ENCODE assay signal across 11 cellular contexts in the genomic region with DNA sequence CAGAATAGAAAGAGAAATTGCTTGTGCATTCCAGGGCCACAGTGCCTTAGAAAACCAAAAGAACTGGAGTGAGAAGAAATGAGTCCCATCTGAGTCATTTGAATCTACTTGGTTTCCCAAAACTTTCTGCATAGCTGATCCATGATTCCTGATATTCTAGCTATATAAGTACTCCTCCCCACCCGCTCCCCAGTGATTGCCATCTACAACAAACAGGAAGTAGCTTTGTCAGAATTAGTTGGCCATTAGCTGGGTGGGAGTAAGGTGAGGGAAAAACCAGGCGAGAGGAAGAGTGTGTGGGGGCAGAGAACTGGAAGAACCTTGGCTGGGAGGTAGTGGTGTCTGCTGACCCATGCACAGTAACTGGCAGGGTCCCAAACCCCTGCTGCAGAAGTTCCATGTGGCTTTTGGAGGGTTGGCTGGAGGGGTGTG.
DNase-seq lines count a peak whose midpoint lies in the region; ATAC-seq and TF ChIP-seq lines count a peak whose summit lies in the region.
"Had no signal": no experiment of that assay in that cellular context is flagged by ENCODE, and none has a peak within 500 bp of the region (broad histone marks: within the 10 kb centered on the region; RNA-seq: fewer than 3 reads in every experiment).

No MANE protein-coding gene starts in this region.

- no peak overlapping the region for H3K4me3 ChIP-seq in BLaER1
- H3K4me3 ChIP-seq in MG63: no peak overlapping the region
- no peak overlapping the region for H3K4me3 ChIP-seq in choroid plexus epithelial cell (ENCODE audit: low read depth, low read length)
- H3K4me3 ChIP-seq: SK-N-MC had no signal

- peak; percentile 77 for DNase-seq in MG63
- peak; percentile 71 for DNase-seq in choroid plexus epithelial cell (ENCODE audit: low read depth)
- no peak for DNase-seq in natural killer cell
- DNase-seq in NCI-H1436 (lab: John Stamatoyannopoulos, UW): no peak
- no peak for DNase-seq in T-helper 17 cell
- no peak for DNase-seq in NCI-H146 treated with DMSO at 0.1 percent for 48 hours (lab: John Stamatoyannopoulos, UW; ENCODE audit: unreplicated experiment)
- DNase-seq in stimulated activated naive CD4-positive, alpha-beta T cell (lab: John Stamatoyannopoulos, UW): no peak
- DNase-seq: activated CD8-positive, alpha-beta T cell treated with anti-CD3 and anti-CD28 coated beads, Interleukin-2, amount 10 ng/mL, durations not matched to agents 7 days and 5 days; stimulated activated naive CD8-positive, alpha-beta T cell treated with anti-CD3 and anti-CD28 coated beads, Interleukin-15, amount 100 ng/mL, for 72 hours had no signal

- H3K9me3 ChIP-seq in BLaER1 (no peaks in the 10 kb centered on the region), MG63 (peaks cover 3% of the 10 kb centered on the region; the same call in 1 of the 2 replicates), T-helper 17 cell (ENCODE audit: control insufficient read depth, low read length, poor library complexity, severe bottlenecking) (no peaks in the 10 kb centered on the region)

- TF ChIP-seq CTCF in choroid plexus epithelial cell (conservative IDR thresholded peaks at IDR 0.05; ENCODE audit: low read depth, low read length) (no peak), natural killer cell (IDR thresholded peaks at IDR 0.05) (no peak)

- H3K4me3 Mint-ChIP-seq in natural killer cell (peak overlapping the region; percentile 52), T-helper 17 cell (no peak overlapping the region)
- H3K4me3 Mint-ChIP-seq: activated CD8-positive, alpha-beta T cell treated with anti-CD3 and anti-CD28 coated beads, Interleukin-2, amount 10 ng/mL, durations not matched to agents 7 days and 5 days; stimulated activated naive CD8-positive, alpha-beta T cell treated with anti-CD3 and anti-CD28 coated beads, Interleukin-15, amount 100 ng/mL, for 72 hours had no signal

- no peaks in the 10 kb centered on the region for H3K36me3 Mint-ChIP-seq in natural killer cell
- H3K36me3 Mint-ChIP-seq in T-helper 17 cell (ENCODE audit: low read depth): no peaks in the 10 kb centered on the region

- H3K27ac Mint-ChIP-seq in natural killer cell (peak overlapping the region in 1 of 2 donors; percentile 50), T-helper 17 cell (no peak overlapping the region)
- H3K27ac Mint-ChIP-seq: activated CD8-positive, alpha-beta T cell treated with anti-CD3 and anti-CD28 coated beads, Interleukin-2, amount 10 ng/mL, durations not matched to agents 7 days and 5 days had no signal

- no peaks in the 10 kb centered on the region for H4K20me1 ChIP-seq in BLaER1

- no peak overlapping the region for H3K27ac ChIP-seq in BLaER1
- H3K27ac ChIP-seq: SK-N-MC had no signal

- no peak overlapping the region for H3K9ac ChIP-seq in BLaER1

- H3K27me3 ChIP-seq in BLaER1 (no peaks in the 10 kb centered on the region), MG63 (no peaks in the 10 kb centered on the region)

- peaks cover 0 to 4% of the 10 kb centered on the region in 2 donors for H3K27me3 Mint-ChIP-seq in natural killer cell (ENCODE audit: low read depth in 2 of 2)
- peaks cover 5% of the 10 kb centered on the region for H3K27me3 Mint-ChIP-seq in T-helper 17 cell
- H3K27me3 Mint-ChIP-seq: stimulated activated naive CD8-positive, alpha-beta T cell treated with anti-CD3 and anti-CD28 coated beads, Interleukin-15, amount 100 ng/mL, for 72 hours had no signal

- H3K36me3 ChIP-seq in BLaER1 (no peaks in the 10 kb centered on the region), MG63 (no peaks in the 10 kb centered on the region)

- peaks cover 36% of the 10 kb centered on the region for H3K4me1 ChIP-seq in BLaER1

- ATAC-seq in natural killer cell (peak in 1 of 3 donors; percentile 19), T-helper 17 cell (no peak)
- ATAC-seq: activated CD8-positive, alpha-beta T cell treated with anti-CD3 and anti-CD28 coated beads, Interleukin-2, amount 10 ng/mL, durations not matched to agents 7 days and 5 days; stimulated activated naive CD8-positive, alpha-beta T cell treated with anti-CD3 and anti-CD28 coated beads, Interleukin-15, amount 100 ng/mL, for 72 hours had no signal

- H3K4me2 ChIP-seq in BLaER1: peak overlapping the region; percentile 39

- H3K9me3 Mint-ChIP-seq in natural killer cell: no peaks in the 10 kb centered on the region
- H3K9me3 Mint-ChIP-seq: stimulated activated naive CD8-positive, alpha-beta T cell treated with anti-CD3 and anti-CD28 coated beads, Interleukin-15, amount 100 ng/mL, for 72 hours had no signal

- H3K4me1 Mint-ChIP-seq in natural killer cell (peaks cover 6 to 12% of the 10 kb centered on the region in 2 donors), T-helper 17 cell (peaks cover 9% of the 10 kb centered on the region)

- intact Hi-C loops in natural killer cell (cut with micrococcal nuclease): no loop called here

Comparison
In these comparisons a context has a peak if more than half of its experiments do, and no peak if none do; other contexts are left out.
1. DNase-seq: peak in MG63 (single experiment) and choroid plexus epithelial cell (single experiment); none in natural killer cell (single experiment), NCI-H1436 (single experiment), T-helper 17 cell (0 of 3), NCI-H146 treated with DMSO at 0.1 percent for 48 hours (single experiment) and stimulated activated naive CD4-positive, alpha-beta T cell (0 of 6).